Comparison of ENCODE assay signal across 1 cellular context in the genomic region with DNA sequence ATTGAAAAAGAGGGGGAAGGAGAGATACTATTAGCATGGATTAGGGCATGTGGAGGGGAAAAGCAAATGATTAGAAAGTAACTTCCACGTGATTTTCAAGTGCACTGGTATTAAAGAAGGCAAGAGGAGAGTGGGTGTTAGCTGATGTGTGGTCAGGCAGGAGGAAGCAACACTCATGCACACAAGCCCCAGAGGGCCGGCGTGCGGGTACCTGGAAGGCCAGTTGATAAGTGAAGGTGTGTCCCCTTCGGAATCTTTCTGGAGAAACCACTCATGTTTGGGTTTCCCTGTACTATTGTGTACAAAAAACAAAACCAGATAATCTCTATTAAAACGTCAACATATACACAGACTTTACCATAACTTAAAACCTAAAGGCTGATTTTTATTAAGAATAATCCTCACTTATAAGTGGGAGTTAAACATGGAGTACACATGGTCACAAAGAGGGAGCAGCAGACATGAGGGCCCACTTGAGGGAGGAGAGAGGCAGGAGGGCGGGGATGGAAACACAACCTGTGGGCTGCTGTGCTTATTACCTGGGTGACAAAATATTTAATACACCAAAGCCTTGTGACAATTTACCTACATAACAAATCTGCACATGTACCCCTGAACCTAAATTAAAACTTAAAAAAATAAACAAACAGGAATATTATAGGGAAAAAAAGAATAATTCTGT.
TF ChIP-seq lines count a peak whose summit lies in the region.

No MANE protein-coding gene starts in this region.

TF ChIP-seq in SK-N-SH, 30 proteins besides CTCF, POLR2A, EP300 and RAD21 (continued from another document):
- TF ChIP-seq, protein P1, sequence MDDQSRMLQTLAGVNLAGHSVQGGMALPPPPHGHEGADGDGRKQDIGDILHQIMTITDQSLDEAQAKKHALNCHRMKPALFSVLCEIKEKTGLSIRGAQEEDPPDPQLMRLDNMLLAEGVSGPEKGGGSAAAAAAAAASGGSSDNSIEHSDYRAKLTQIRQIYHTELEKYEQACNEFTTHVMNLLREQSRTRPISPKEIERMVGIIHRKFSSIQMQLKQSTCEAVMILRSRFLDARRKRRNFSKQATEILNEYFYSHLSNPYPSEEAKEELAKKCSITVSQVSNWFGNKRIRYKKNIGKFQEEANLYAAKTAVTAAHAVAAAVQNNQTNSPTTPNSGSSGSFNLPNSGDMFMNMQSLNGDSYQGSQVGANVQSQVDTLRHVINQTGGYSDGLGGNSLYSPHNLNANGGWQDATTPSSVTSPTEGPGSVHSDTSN (IDR thresholded peaks at IDR 0.05) = no peak
- TF ChIP-seq GATA2 (CRISPR knock-in tag; IDR thresholded peaks at IDR 0.05) (no peak), TAF1 (IDR thresholded peaks at IDR 0.05; ENCODE audit: borderline replicate concordance, low read depth, low read length) (no peak), TEAD4 (IDR thresholded peaks at IDR 0.05; ENCODE audit: borderline replicate concordance, insufficient read depth) (no peak), FOXJ3 (CRISPR knock-in tag; IDR thresholded peaks at IDR 0.05) (no peak)
- TF ChIP-seq, protein P2, sequence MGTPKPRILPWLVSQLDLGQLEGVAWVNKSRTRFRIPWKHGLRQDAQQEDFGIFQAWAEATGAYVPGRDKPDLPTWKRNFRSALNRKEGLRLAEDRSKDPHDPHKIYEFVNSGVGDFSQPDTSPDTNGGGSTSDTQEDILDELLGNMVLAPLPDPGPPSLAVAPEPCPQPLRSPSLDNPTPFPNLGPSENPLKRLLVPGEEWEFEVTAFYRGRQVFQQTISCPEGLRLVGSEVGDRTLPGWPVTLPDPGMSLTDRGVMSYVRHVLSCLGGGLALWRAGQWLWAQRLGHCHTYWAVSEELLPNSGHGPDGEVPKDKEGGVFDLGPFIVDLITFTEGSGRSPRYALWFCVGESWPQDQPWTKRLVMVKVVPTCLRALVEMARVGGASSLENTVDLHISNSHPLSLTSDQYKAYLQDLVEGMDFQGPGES (IDR thresholded peaks at IDR 0.05; ENCODE audit: low read depth, low read length) = no peak
